In genomic region chr15:45635191-45635638, GRCh38 we compare ENCODE assay signal across 8 cellular contexts. TPM values are rescaled to one million over a fixed set of nuclear protein-coding genes. Genes with fewer than 3 reads are reported as not detected.
DNase-seq lines count a peak whose midpoint lies in the region; ATAC-seq and TF ChIP-seq lines count a peak whose summit lies in the region.

No MANE protein-coding gene starts in this region.

- H3K27ac ChIP-seq in Karpas-422 (ENCODE audit: low read length): no peak overlapping the region
- no peak overlapping the region for H3K27ac ChIP-seq in endodermal cell (ENCODE audit: low read depth, low read length)

- H4K20me1 ChIP-seq in Karpas-422 (ENCODE audit: insufficient read depth, low read depth, low read length): no peaks in the 10 kb centered on the region

- H3K9me3 ChIP-seq in ES-I3 (ENCODE audit: control insufficient read depth, insufficient read depth, low read length) (no peaks in the 10 kb centered on the region), Karpas-422 (ENCODE audit: low read length) (no peaks in the 10 kb centered on the region), endodermal cell (ENCODE audit: control insufficient read depth, low read length) (no peaks in the 10 kb centered on the region), mucosa of stomach (ENCODE audit: control insufficient read depth, low read length) (no peaks in the 10 kb centered on the region)

- H3K4me1 ChIP-seq in ES-I3 (ENCODE audit: insufficient read depth, low read length) (no peaks in the 10 kb centered on the region), Karpas-422 (ENCODE audit: low read length) (peaks cover 3% of the 10 kb centered on the region; the same call in 1 of the 2 replicates), endodermal cell (ENCODE audit: control insufficient read depth, insufficient read depth, low read length) (no peaks in the 10 kb centered on the region), mucosa of stomach (ENCODE audit: control insufficient read depth, insufficient read depth, low read length) (peaks cover 45% of the 10 kb centered on the region)

- DNase-seq in Karpas-422: no peak
- DNase-seq in activated CD4-positive, alpha-beta memory T cell treated with anti-CD3 and anti-CD28 coated beads, Interleukin-2, amount 10 ng/mL, durations not matched to agents 7 days and 5 days: peak; percentile 76
- no peak for DNase-seq in endodermal cell
- peak; percentile 33 for DNase-seq in stimulated activated CD8-positive, alpha-beta memory T cell treated with anti-CD3 and anti-CD28 coated beads, Interleukin-7, amount 100 ng/mL, for 24 hours (ENCODE audit: low read depth)
- DNase-seq in occipital lobe (lab: John Stamatoyannopoulos, UW): no peak

- peak overlapping the region; percentile 92 for H3K27ac Mint-ChIP-seq in activated CD4-positive, alpha-beta memory T cell treated with anti-CD3 and anti-CD28 coated beads, Interleukin-2, amount 10 ng/mL, durations not matched to agents 7 days and 5 days
- no peak overlapping the region for H3K27ac Mint-ChIP-seq in endodermal cell

- WGBS in endodermal cell (ENCODE audit: insufficient coverage in 1 of 2, insufficient read length in 1 of 2), 2 experiments: 2% methylated on average over 9 to 29 of the region's 29 CpGs

- H3K27me3 ChIP-seq in Karpas-422 (ENCODE audit: low read length): no peaks in the 10 kb centered on the region
- H3K27me3 ChIP-seq in endodermal cell (ENCODE audit: control insufficient read depth, insufficient read depth, low read length, poor library complexity, severe bottlenecking): peaks cover 97% of the 10 kb centered on the region
- no peaks in the 10 kb centered on the region for H3K27me3 ChIP-seq in mucosa of stomach (ENCODE audit: control insufficient read depth, insufficient read depth, low read length)

- peaks cover 56% of the 10 kb centered on the region for H3K4me1 Mint-ChIP-seq in activated CD4-positive, alpha-beta memory T cell treated with anti-CD3 and anti-CD28 coated beads, Interleukin-2, amount 10 ng/mL, durations not matched to agents 7 days and 5 days
- H3K4me1 Mint-ChIP-seq in endodermal cell: peaks cover 4% of the 10 kb centered on the region

- H3K4me2 ChIP-seq in Karpas-422 (ENCODE audit: low read depth, low read length, poor library complexity, severe bottlenecking): peak overlapping the region; percentile 76

- no peaks in the 10 kb centered on the region for H3K9me3 Mint-ChIP-seq in activated CD4-positive, alpha-beta memory T cell treated with anti-CD3 and anti-CD28 coated beads, Interleukin-2, amount 10 ng/mL, durations not matched to agents 7 days and 5 days
- H3K9me3 Mint-ChIP-seq in endodermal cell: peaks cover 2% of the 10 kb centered on the region

- no peaks in the 10 kb centered on the region for H3K79me2 ChIP-seq in Karpas-422 (ENCODE audit: low read length)

- H2AFZ ChIP-seq in Karpas-422 (ENCODE audit: low read length): peak overlapping the region; percentile 58; the same call in 1 of the 2 replicates

- CTCF ChIA-PET in activated CD4-positive, alpha-beta memory T cell treated with anti-CD3 and anti-CD28 coated beads, Interleukin-2, amount 10 ng/mL, durations not matched to agents 7 days and 5 days (lab: Charles Lee): interaction anchor here (1.0 to 1.3 kb wide), 4 partner anchors 16 to 71 kb away, joined by 4 to 6 read pairs (median 5); no protein-coding TSS in a partner anchor

- H3K36me3 ChIP-seq in ES-I3 (ENCODE audit: insufficient read depth, low read length): no peaks in the 10 kb centered on the region
- H3K36me3 ChIP-seq in Karpas-422 (ENCODE audit: insufficient read depth, low read length): no peaks in the 10 kb centered on the region
- no peaks in the 10 kb centered on the region for H3K36me3 ChIP-seq in endodermal cell (ENCODE audit: control insufficient read depth, insufficient read depth, low read length)
- no peaks in the 10 kb centered on the region for H3K36me3 ChIP-seq in mucosa of stomach (ENCODE audit: control insufficient read depth, insufficient read depth, low read length)

- H3K36me3 Mint-ChIP-seq in activated CD4-positive, alpha-beta memory T cell treated with anti-CD3 and anti-CD28 coated beads, Interleukin-2, amount 10 ng/mL, durations not matched to agents 7 days and 5 days (ENCODE audit: low read depth): peaks cover 41% of the 10 kb centered on the region
- no peaks in the 10 kb centered on the region for H3K36me3 Mint-ChIP-seq in endodermal cell (ENCODE audit: low read depth)

- no peaks in the 10 kb centered on the region for H3K9me2 ChIP-seq in Karpas-422 (replicated peaks; ENCODE audit: insufficient read depth, low read length)

- peak; percentile 72 for TF ChIP-seq CTCF in endodermal cell (conservative IDR thresholded peaks at IDR 0.05)

- peak overlapping the region; percentile 62 for H3K4me3 ChIP-seq in Karpas-422 (ENCODE audit: low read length)
- peak overlapping the region; percentile 82 for H3K4me3 ChIP-seq in endodermal cell (ENCODE audit: low read length)
- peak overlapping the region; percentile 76 for H3K4me3 ChIP-seq in mucosa of stomach (ENCODE audit: low read length)

- peak overlapping the region; percentile 67; the same call in 1 of the 2 replicates for H3K9ac ChIP-seq in ES-I3 (ENCODE audit: low read depth, low read length)
- peak overlapping the region; percentile 59 for H3K9ac ChIP-seq in Karpas-422 (ENCODE audit: low read length)
- peak overlapping the region; percentile 20 for H3K9ac ChIP-seq in endodermal cell (ENCODE audit: extremely low read depth, low read length, poor library complexity, severe bottlenecking)
- H3K9ac ChIP-seq in mucosa of stomach (ENCODE audit: low read length): peak overlapping the region; percentile 95

- peak overlapping the region; percentile 99 for H3K4me3 Mint-ChIP-seq in activated CD4-positive, alpha-beta memory T cell treated with anti-CD3 and anti-CD28 coated beads, Interleukin-2, amount 10 ng/mL, durations not matched to agents 7 days and 5 days
- peak overlapping the region; percentile 61 for H3K4me3 Mint-ChIP-seq in endodermal cell

- peak; percentile 57 for ATAC-seq in GM21723 (IDR thresholded peaks at IDR 0.05; ENCODE audit: unreplicated experiment)

- H3K27me3 Mint-ChIP-seq in activated CD4-positive, alpha-beta memory T cell treated with anti-CD3 and anti-CD28 coated beads, Interleukin-2, amount 10 ng/mL, durations not matched to agents 7 days and 5 days: no peaks in the 10 kb centered on the region
- peaks cover 98% of the 10 kb centered on the region for H3K27me3 Mint-ChIP-seq in endodermal cell (ENCODE audit: insufficient read depth)

- POLR2A ChIA-PET in activated CD4-positive, alpha-beta memory T cell treated with anti-CD3 and anti-CD28 coated beads, Interleukin-2, amount 10 ng/mL, durations not matched to agents 7 days and 5 days (lab: Charles Lee): interaction anchor here (0.8 to 4.1 kb wide), 15 partner anchors 9 to 435 kb away, joined by 3 to 48 read pairs (median 5); partner anchors contain the start of gene BLOC1S6

RNA-seq across cellular contexts. Expression of gene SQOR, which starts 0.4 kb away (rescaled TPM):
- total RNA-seq in Karpas-422 (2014; rRNA removed; shearing (Covaris generic); ENCODE audit: low replicate concordance): 2.1 and 3.5 TPM in 2 replicates
- total RNA-seq in activated CD4-positive, alpha-beta memory T cell treated with anti-CD3 and anti-CD28 coated beads, Interleukin-2, amount 10 ng/mL, durations not matched to agents 7 days and 5 days: 100 to 1,000 TPM; 139 to 142 TPM
- total RNA-seq in endodermal cell (under 1 TPM in 1 of 2 donors, not detected in 1; 0.24 TPM), occipital lobe (3.1 TPM)
- polyA plus RNA-seq in endodermal cell (2013, experiment 1 of 2): 0.93 TPM
- 0.58 TPM for polyA plus RNA-seq in endodermal cell (2013, experiment 2 of 2)

RNA-seq across cellular contexts. Expression of gene BLOC1S6, which starts 48.0 kb away (rescaled TPM):
- total RNA-seq in Karpas-422 (2014; rRNA removed; shearing (Covaris generic); ENCODE audit: low replicate concordance): 62.7 and 77.1 TPM in 2 replicates
- 10 to 100 TPM; 39.3 to 43.1 TPM for total RNA-seq in activated CD4-positive, alpha-beta memory T cell treated with anti-CD3 and anti-CD28 coated beads, Interleukin-2, amount 10 ng/mL, durations not matched to agents 7 days and 5 days
- total RNA-seq in endodermal cell (10 to 100 TPM; 43.3 to 46.8 TPM), occipital lobe (132 TPM)
- 48.4 TPM for polyA plus RNA-seq in endodermal cell (2013, experiment 1 of 2)
- polyA plus RNA-seq in endodermal cell (2013, experiment 2 of 2): 46.7 TPM

Comparison
In these comparisons a context has a peak if more than half of its experiments do, and no peak if none do; other contexts are left out.
1. H3K9ac ChIP-seq: peak in every context shown above with its lines; median percentile 95 in mucosa of stomach; 67 in ES-I3; 59 in Karpas-422; 20 in endodermal cell.
2. DNase-seq: peak in activated CD4-positive, alpha-beta memory T cell treated with anti-CD3 and anti-CD28 coated beads, Interleukin-2, amount 10 ng/mL, durations not matched to agents 7 days and 5 days (single experiment) and stimulated activated CD8-positive, alpha-beta memory T cell treated with anti-CD3 and anti-CD28 coated beads, Interleukin-7, amount 100 ng/mL, for 24 hours (single experiment); none in Karpas-422 (single experiment), endodermal cell (single experiment) and occipital lobe (single experiment).
3. RNA of gene SQOR, which starts 0.4 kb away (total RNA-seq): 139 to 142 TPM in activated CD4-positive, alpha-beta memory T cell treated with anti-CD3 and anti-CD28 coated beads, Interleukin-2, amount 10 ng/mL, durations not matched to agents 7 days and 5 days; 3.1 TPM in occipital lobe (single experiment), 2.1 to 3.5 TPM in Karpas-422 and 0.24 TPM in endodermal cell; every median in the first group is over 10 times any median in the second.
4. Peak in every context shown above with its lines, with median percentiles within 50 percentile points of each other: H3K4me3 ChIP-seq.